ENCODE assay signal across 1 cellular context in genomic region chr15:96261575-96262034, GRCh38.
TF ChIP-seq lines count a peak whose summit lies in the region.

No MANE protein-coding gene starts in this region.

TF ChIP-seq in HepG2, 621 proteins besides CTCF, POLR2A, EP300 and RAD21 (continued from another document and continues in another):
- TF ChIP-seq ZHX1 (CRISPR knock-in tag; IDR thresholded peaks at IDR 0.05; ENCODE audit: low read depth) = no peak
- no peak for TF ChIP-seq ZNF619 (CRISPR knock-in tag; IDR thresholded peaks at IDR 0.05)
- TF ChIP-seq ZNF235 (CRISPR knock-in tag; IDR thresholded peaks at IDR 0.05; ENCODE audit: borderline replicate concordance) = no peak
- no peak for TF ChIP-seq BCLAF1 (IDR thresholded peaks at IDR 0.05)
- no peak for TF ChIP-seq HNRNPLL (IDR thresholded peaks at IDR 0.05; ENCODE audit: low read depth, low read length, poor library complexity, severe bottlenecking)
- TF ChIP-seq PAX8 (CRISPR knock-in tag; IDR thresholded peaks at IDR 0.05; ENCODE audit: borderline replicate concordance) = no peak
- no peak for TF ChIP-seq GTF2F1 (IDR thresholded peaks at IDR 0.05; ENCODE audit: low read length)
- TF ChIP-seq HOXA7 (CRISPR knock-in tag; IDR thresholded peaks at IDR 0.05) = no peak
- no peak for TF ChIP-seq PRPF4 (IDR thresholded peaks at IDR 0.05; ENCODE audit: low read depth, low read length, poor library complexity, severe bottlenecking)
- TF ChIP-seq ZNF513 (CRISPR knock-in tag; conservative IDR thresholded peaks at IDR 0.05) = no peak
- no peak for TF ChIP-seq ZFP41 (CRISPR knock-in tag; IDR thresholded peaks at IDR 0.05; ENCODE audit: borderline replicate concordance)
- TF ChIP-seq MNT (IDR thresholded peaks at IDR 0.05) = no peak
- TF ChIP-seq MAFF (IDR thresholded peaks at IDR 0.05; ENCODE audit: low read depth, low read length) = no peak
- peak; percentile 36 for TF ChIP-seq GATAD2A (CRISPR knock-in tag; IDR thresholded peaks at IDR 0.05)
- no peak for TF ChIP-seq ZBTB1 (CRISPR knock-in tag; IDR thresholded peaks at IDR 0.05; ENCODE audit: borderline replicate concordance)
- no peak for TF ChIP-seq ZNF549 (CRISPR knock-in tag; IDR thresholded peaks at IDR 0.05)
- TF ChIP-seq MYC (CRISPR knock-in tag; IDR thresholded peaks at IDR 0.05; ENCODE audit: borderline replicate concordance) = no peak
- TF ChIP-seq ATF7-NPFF (CRISPR knock-in tag; IDR thresholded peaks at IDR 0.05; ENCODE audit: low read depth) = no peak
- TF ChIP-seq ZNF749 (CRISPR knock-in tag; IDR thresholded peaks at IDR 0.05; ENCODE audit: borderline replicate concordance) = no peak
- 0 out of 2 replicates have a peak, but pooled peaks have one; percentile 27 for TF ChIP-seq NR2F2 (IDR thresholded peaks at IDR 0.05; ENCODE audit: borderline replicate concordance, low read depth)
- TF ChIP-seq ZNF33A (CRISPR knock-in tag; IDR thresholded peaks at IDR 0.05; ENCODE audit: borderline replicate concordance) = no peak
- TF ChIP-seq CHD4 (IDR thresholded peaks at IDR 0.05; ENCODE audit: borderline replicate concordance, low read length) = no peak
- no peak for TF ChIP-seq GMEB1 (CRISPR knock-in tag; IDR thresholded peaks at IDR 0.05; ENCODE audit: borderline replicate concordance)
- no peak for TF ChIP-seq GABPA (IDR thresholded peaks at IDR 0.05; ENCODE audit: low read depth, low read length)
- no peak for TF ChIP-seq GABPA (CRISPR knock-in tag; IDR thresholded peaks at IDR 0.05; ENCODE audit: low read depth)
- TF ChIP-seq GRHL1 (CRISPR knock-in tag; conservative IDR thresholded peaks at IDR 0.05) = no peak
- no peak for TF ChIP-seq GLI4 (CRISPR knock-in tag; IDR thresholded peaks at IDR 0.05; ENCODE audit: borderline replicate concordance)
- TF ChIP-seq ZC3H13 (CRISPR knock-in tag; IDR thresholded peaks at IDR 0.05) = no peak
- no peak for TF ChIP-seq ZXDC (CRISPR knock-in tag; IDR thresholded peaks at IDR 0.05)
- no peak for TF ChIP-seq ZNF777 (CRISPR knock-in tag; IDR thresholded peaks at IDR 0.05)
- no peak for TF ChIP-seq HOXA9 (CRISPR knock-in tag; IDR thresholded peaks at IDR 0.05; ENCODE audit: borderline replicate concordance)
- no peak for TF ChIP-seq ZBTB49 (CRISPR knock-in tag; IDR thresholded peaks at IDR 0.05; ENCODE audit: borderline replicate concordance)
- TF ChIP-seq ZBTB20 (CRISPR knock-in tag; IDR thresholded peaks at IDR 0.05; ENCODE audit: borderline replicate concordance, low read depth) = peak; percentile 57; the same call in 1 of the 2 replicates
- no peak for TF ChIP-seq ZNF530 (CRISPR knock-in tag; IDR thresholded peaks at IDR 0.05; ENCODE audit: low read depth)
- TF ChIP-seq ZNF512B (CRISPR knock-in tag; IDR thresholded peaks at IDR 0.05; ENCODE audit: borderline replicate concordance) = no peak
